ENCODE assay signal across 15 cellular contexts in the genomic region with DNA sequence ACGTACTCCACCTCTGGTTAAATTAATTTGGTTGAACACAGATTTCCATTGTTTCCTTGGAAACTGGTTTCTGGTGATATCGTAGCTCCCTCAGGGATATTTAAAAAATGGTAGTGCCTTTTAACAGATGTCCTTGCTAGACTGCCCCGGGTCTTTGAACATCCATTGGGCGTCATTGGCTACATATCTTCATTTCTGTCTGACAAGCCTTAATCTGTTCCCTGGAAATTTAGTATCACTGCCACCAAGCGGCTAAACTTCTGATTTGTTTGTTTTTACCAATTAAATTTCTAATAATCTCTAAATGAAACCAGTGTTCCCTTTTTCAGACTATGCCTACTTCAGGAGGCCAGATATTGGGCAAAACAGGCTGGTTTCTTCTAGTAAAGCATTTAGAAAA.
A peak's percentile ranks its signal among the peaks of the same experiment; 100 is the strongest.
DNase-seq lines count a peak whose midpoint lies in the region; ATAC-seq and TF ChIP-seq lines count a peak whose summit lies in the region.
"Had no signal": no experiment of that assay in that cellular context is flagged by ENCODE, and none has a peak within 500 bp of the region (broad histone marks: within the 10 kb centered on the region; RNA-seq: fewer than 3 reads in every experiment).

No MANE protein-coding gene starts in this region.

- H3K9me3 ChIP-seq in breast epithelium = no peaks in the 10 kb centered on the region

- no peak for TF ChIP-seq POLR2A in breast epithelium (IDR thresholded peaks at IDR 0.05)

- ATAC-seq in HG03135 (IDR thresholded peaks at IDR 0.05; ENCODE audit: unreplicated experiment) = no peak
- ATAC-seq: activated T-cell treated with anti-CD3 and anti-CD28 coated beads, Interleukin-2, amount 50 U/mL, for 4 hours; T-cell had no signal

- CTCF ChIA-PET in MCF 10A (lab: Yijun Ruan, JAX) = interaction anchor here (0.7 to 0.9 kb wide), 4 partner anchors 10 to 202 kb away, joined by 3 read pairs; no protein-coding TSS in a partner anchor
- CTCF ChIA-PET in activated naive CD4-positive, alpha-beta T cell treated with anti-CD3 and anti-CD28 coated beads for 36 hours (lab: Charles Lee) = interaction anchor here (0.7 kb wide), 1 partner anchor 1252 kb away, joined by 3 read pairs; no protein-coding TSS in a partner anchor

- no peak overlapping the region for H3K4me3 ChIP-seq in breast epithelium

- intact Hi-C loops in MCF 10A (cut with micrococcal nuclease) (no loop called here), breast epithelium (cut with DNase I; ENCODE audit: low total_unique reads) (no loop called here)
- intact Hi-C loops in activated naive CD4-positive, alpha-beta T cell treated with anti-CD3 and anti-CD28 coated beads for 36 hours (cut with micrococcal nuclease) = no loop called here

- POLR2A ChIA-PET in MCF 10A (lab: Yijun Ruan, JAX) = interaction anchor here (1.3 kb wide), 1 partner anchor 11 kb away, joined by 5 read pairs; no protein-coding TSS in a partner anchor

- no peak overlapping the region for H3K27ac ChIP-seq in breast epithelium
- H3K27ac ChIP-seq: parathyroid adenoma had no signal

- no peaks in the 10 kb centered on the region for H3K36me3 ChIP-seq in breast epithelium

- H3K9me3 Mint-ChIP-seq in MCF 10A (ENCODE audit: unreplicated experiment) = no peaks in the 10 kb centered on the region
- no peaks in the 10 kb centered on the region for H3K9me3 Mint-ChIP-seq in activated naive CD4-positive, alpha-beta T cell treated with anti-CD3 and anti-CD28 coated beads for 36 hours
- H3K9me3 Mint-ChIP-seq: activated T-cell treated with anti-CD3 and anti-CD28 coated beads, Interleukin-2, amount 50 U/mL, for 4 hours; T-cell had no signal

- H3K4me1 Mint-ChIP-seq in MCF 10A (ENCODE audit: insufficient read depth, unreplicated experiment) = no peaks in the 10 kb centered on the region
- H3K4me1 Mint-ChIP-seq in activated naive CD4-positive, alpha-beta T cell treated with anti-CD3 and anti-CD28 coated beads for 36 hours (ENCODE audit: low read depth) = peaks cover 5% of the 10 kb centered on the region

- H3K4me1 ChIP-seq in breast epithelium = no peaks in the 10 kb centered on the region

- no peaks in the 10 kb centered on the region for H3K27me3 ChIP-seq in breast epithelium

- no peaks in the 10 kb centered on the region for H3K27me3 Mint-ChIP-seq in MCF 10A (ENCODE audit: insufficient read depth, unreplicated experiment)
- H3K27me3 Mint-ChIP-seq in activated naive CD4-positive, alpha-beta T cell treated with anti-CD3 and anti-CD28 coated beads for 36 hours (ENCODE audit: low read depth) = no peaks in the 10 kb centered on the region
- H3K27me3 Mint-ChIP-seq: T-cell had no signal

- no TSS peak for BruUV-seq in MCF 10A (replicated peaks; lab: Mats Ljungman, UMichigan)

- peaks cover 15% of the 10 kb centered on the region for H3K36me3 Mint-ChIP-seq in MCF 10A (ENCODE audit: insufficient read depth, unreplicated experiment)
- H3K36me3 Mint-ChIP-seq in activated naive CD4-positive, alpha-beta T cell treated with anti-CD3 and anti-CD28 coated beads for 36 hours (ENCODE audit: low read depth) = peaks cover 14% of the 10 kb centered on the region

- TF ChIP-seq CTCF in MCF 10A (IDR thresholded peaks at IDR 0.05; ENCODE audit: unreplicated experiment) = peak; percentile 16
- no peak for TF ChIP-seq CTCF in breast epithelium (IDR thresholded peaks at IDR 0.05)

- H3K27ac Mint-ChIP-seq in MCF 10A (ENCODE audit: low read depth, unreplicated experiment) = peak overlapping the region; percentile 42
- H3K27ac Mint-ChIP-seq in activated naive CD4-positive, alpha-beta T cell treated with anti-CD3 and anti-CD28 coated beads for 36 hours = no peak overlapping the region
- H3K27ac Mint-ChIP-seq: T-cell had no signal

- no peak overlapping the region for H3K4me3 Mint-ChIP-seq in MCF 10A (ENCODE audit: unreplicated experiment)
- H3K4me3 Mint-ChIP-seq in activated naive CD4-positive, alpha-beta T cell treated with anti-CD3 and anti-CD28 coated beads for 36 hours = no peak overlapping the region
- H3K4me3 Mint-ChIP-seq: activated T-cell treated with anti-CD3 and anti-CD28 coated beads, Interleukin-2, amount 50 U/mL, for 4 hours; T-cell had no signal

- DNase-seq in MCF 10A (ENCODE audit: unreplicated experiment) (no peak), breast epithelium (ENCODE audit: low spot score in 2 of 2) (no peak), NCI-H524 treated with DMSO at 0.1 percent for 48 hours (lab: John Stamatoyannopoulos, UW) (peak; percentile 24), epidermal melanocyte (ENCODE audit: insufficient read length, low spot score) (peak; percentile 21), putamen (ENCODE audit: low spot score) (peak; percentile 36), T-helper 2 cell (no peak)
- no peak for DNase-seq in activated naive CD4-positive, alpha-beta T cell treated with anti-CD3 and anti-CD28 coated beads for 36 hours
- DNase-seq: activated T-cell treated with anti-CD3 and anti-CD28 coated beads, Interleukin-2, amount 50 U/mL, for 4 hours; cortex of kidney; DMS79 treated with DMSO at 0.1 percent for 48 hours; NCI-H187; T-cell; trophoblast cell had no signal

Comparison
In these comparisons a context has a peak if more than half of its experiments do, and no peak if none do; other contexts are left out.
1. DNase-seq: peak in NCI-H524 treated with DMSO at 0.1 percent for 48 hours (single experiment), epidermal melanocyte (single experiment) and putamen (single experiment); none in MCF 10A (single experiment), breast epithelium (0 of 2), activated naive CD4-positive, alpha-beta T cell treated with anti-CD3 and anti-CD28 coated beads for 36 hours (single experiment) and T-helper 2 cell (0 of 5).